Comparison of ENCODE assay signal across 8 cellular contexts in the genomic region with DNA sequence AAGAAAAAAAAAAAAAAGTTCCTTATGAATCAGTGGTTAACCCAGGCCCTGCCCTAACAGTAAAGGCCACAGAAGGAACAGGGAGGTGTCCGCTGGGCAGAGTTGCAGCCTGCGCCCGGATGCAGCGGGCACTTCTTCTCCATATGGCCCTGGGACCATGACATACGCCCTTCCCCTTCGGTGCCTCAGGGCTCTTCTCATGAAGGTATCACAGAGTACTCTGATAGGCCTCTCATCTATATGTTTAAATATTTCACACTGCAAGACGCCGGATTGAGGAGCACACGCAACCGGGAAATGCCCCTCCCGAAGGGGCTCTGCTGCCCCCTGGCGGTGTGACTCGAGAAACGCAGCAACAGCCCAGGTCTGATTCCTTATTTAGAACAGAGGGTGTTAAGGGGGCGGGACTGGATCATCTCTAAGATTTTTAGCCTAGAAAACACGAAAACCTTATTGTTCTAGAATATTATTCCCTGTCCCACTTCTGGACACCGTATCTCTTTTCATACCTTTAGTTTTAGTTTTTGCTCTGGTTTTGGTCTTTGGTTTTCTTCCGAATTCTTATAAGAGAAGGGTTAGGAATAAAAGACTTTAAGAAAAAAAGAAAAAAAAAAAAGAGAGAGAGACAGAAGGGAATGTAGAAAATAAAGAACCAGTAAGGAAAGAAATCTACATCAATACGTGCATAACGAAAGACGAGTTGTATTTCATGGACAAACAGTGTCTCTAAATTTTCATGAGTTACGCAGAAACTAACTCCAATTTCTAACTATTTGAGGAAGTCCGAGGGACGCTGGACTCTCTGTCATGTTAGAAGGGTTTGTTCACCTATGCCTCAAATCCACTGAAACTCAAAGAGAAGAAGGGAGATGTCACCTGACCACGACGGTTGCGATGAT. TPM values are rescaled to one million over a fixed set of nuclear protein-coding genes. Genes with fewer than 3 reads are reported as not detected.
DNase-seq lines count a peak whose midpoint lies in the region; ATAC-seq, FAIRE-seq and TF ChIP-seq lines count a peak whose summit lies in the region.

No MANE protein-coding gene starts in this region.

- no peaks in the 10 kb centered on the region for H3K9me3 Mint-ChIP-seq in WTC11

- TF ChIP-seq CTCF in WTC11 (IDR thresholded peaks at IDR 0.05) = peak; percentile 98
- peak; percentile 87 to 95 (median 91) for TF ChIP-seq CTCF in breast epithelium (IDR thresholded peaks at IDR 0.05)
- peak; percentile 86 to 98 (median 91) for TF ChIP-seq CTCF in keratinocyte (optimal IDR thresholded peaks at IDR 0.05 in 1 of 3, IDR thresholded peaks at IDR 0.05 in 1 of 3, conservative IDR thresholded peaks at IDR 0.05 in 1 of 3; ENCODE audit: extremely low read depth in 1 of 3, insufficient read depth in 2 of 3, low read length in 3 of 3)

- CTCF ChIA-PET in WTC11 (lab: Charles Lee) = interaction anchor here (0.7 kb wide), 1 partner anchor 525 kb away, joined by 3 read pairs; no protein-coding TSS in a partner anchor

- intact Hi-C loops in breast epithelium (cut with DNase I; ENCODE audit: low total_unique reads) = no loop called here

- no peaks in the 10 kb centered on the region for H3K9me3 ChIP-seq in breast epithelium
- H3K9me3 ChIP-seq in keratinocyte (ENCODE audit: control insufficient read depth, low read depth, low read length) = no peaks in the 10 kb centered on the region

- H3K27me3 ChIP-seq in breast epithelium = no peaks in the 10 kb centered on the region
- no peaks in the 10 kb centered on the region for H3K27me3 ChIP-seq in keratinocyte (ENCODE audit: control insufficient read depth, extremely low read depth, insufficient read depth, low read length)

- dilution Hi-C loops in keratinocyte (cut with MboI; ENCODE audit: extremely low pct_ligation_motif_present, low sequenced_read_pairs) = no loop called here

- H3K36me3 ChIP-seq in breast epithelium = no peaks in the 10 kb centered on the region
- H3K36me3 ChIP-seq in keratinocyte (ENCODE audit: control insufficient read depth in 2 of 2, extremely low read depth in 1 of 2, insufficient read depth in 2 of 2, low read length in 2 of 2) = peaks cover 16 to 19% of the 10 kb centered on the region in 2 experiments

- ATAC-seq in HG03045 (IDR thresholded peaks at IDR 0.05; ENCODE audit: unreplicated experiment) (peak; percentile 79), WTC11 (peak; percentile 88)

- H3K9me1 ChIP-seq in keratinocyte (ENCODE audit: control insufficient read depth, extremely low read depth, insufficient read depth, low read length) = peaks cover 2% of the 10 kb centered on the region

- H3K27ac Mint-ChIP-seq in WTC11 = peak overlapping the region; percentile 80

- H3K36me3 Mint-ChIP-seq in WTC11 = peaks cover 32% of the 10 kb centered on the region

- H3K27ac ChIP-seq in breast epithelium (no peak overlapping the region), keratinocyte (ENCODE audit: control insufficient read depth, insufficient read depth, low read length) (no peak overlapping the region)

- H3K4me1 ChIP-seq in breast epithelium (no peaks in the 10 kb centered on the region), keratinocyte (ENCODE audit: control insufficient read depth, extremely low read depth, insufficient read depth, low read length) (peaks cover 4% of the 10 kb centered on the region)

- POLR2A ChIA-PET in WTC11 (lab: Charles Lee) = interaction anchor here (0.8 kb wide), 1 partner anchor 12 kb away, joined by 3 read pairs; a partner anchor contains a TSS

- no peak overlapping the region for H3K4me2 ChIP-seq in keratinocyte (ENCODE audit: control insufficient read depth, extremely low read depth, insufficient read depth, low read depth, low read length)

- H3K4me3 ChIP-seq in breast epithelium (peak overlapping the region in 2 of 3 donors; percentile 7 to 18), keratinocyte (ENCODE audit: control insufficient read depth in 2 of 3, extremely low read depth in 1 of 3, insufficient read depth in 2 of 3, low read depth in 1 of 3, low read length in 3 of 3) (no peak overlapping the region)

- DNase-seq in NCI-H1417 (lab: John Stamatoyannopoulos, UW) = peak; percentile 56 to 83 (median 71)
- DNase-seq in NCI-H1417 treated with DMSO at 0.1 percent for 48 hours (lab: John Stamatoyannopoulos, UW) = no peak
- peak; percentile 44 for DNase-seq in NCI-H2196 treated with DMSO at 0.1 percent for 48 hours (lab: John Stamatoyannopoulos, UW; ENCODE audit: unreplicated experiment)
- DNase-seq in WTC11 (ENCODE audit: low spot score) = peak; percentile 88
- peak; percentile 63 to 84 for DNase-seq in breast epithelium (ENCODE audit: low spot score in 2 of 2)
- DNase-seq in keratinocyte (ENCODE audit: low read depth, low spot score) = no peak
- peak; percentile 88 for DNase-seq in stimulated activated CD4-positive, alpha-beta T cell treated with anti-CD3 and anti-CD28 coated beads, Interleukin-15, amount 100 ng/mL, for 24 hours

- H3K4me3 Mint-ChIP-seq in WTC11 = no peak overlapping the region

- H3K9ac ChIP-seq in keratinocyte (ENCODE audit: control insufficient read depth, extremely low read depth, insufficient read depth, low read length) = no peak overlapping the region

- peaks cover 20% of the 10 kb centered on the region for H3K4me1 Mint-ChIP-seq in WTC11

- FAIRE-seq in keratinocyte (lab: Jason Lieb, UNC) = no peak

- H3K27me3 Mint-ChIP-seq in WTC11 (ENCODE audit: low read depth) = no peaks in the 10 kb centered on the region

- no peak for TF ChIP-seq POLR2A in breast epithelium (IDR thresholded peaks at IDR 0.05)

- peak overlapping the region; percentile 6 for H2AFZ ChIP-seq in keratinocyte (ENCODE audit: control insufficient read depth, low read length)

- H4K20me1 ChIP-seq in keratinocyte (ENCODE audit: control insufficient read depth, extremely low read depth, insufficient read depth, low read length) = peaks cover 4% of the 10 kb centered on the region

- H3K79me2 ChIP-seq in keratinocyte (ENCODE audit: control insufficient read depth, insufficient read depth, low read length) = peaks cover 49% of the 10 kb centered on the region

TF ChIP-seq in WTC11, 78 proteins besides CTCF, POLR2A, EP300 and RAD21 (continues in another document):
- no peak for TF ChIP-seq SMAD4 (CRISPR knock-in tag; IDR thresholded peaks at IDR 0.05)
- TF ChIP-seq, protein P1, sequence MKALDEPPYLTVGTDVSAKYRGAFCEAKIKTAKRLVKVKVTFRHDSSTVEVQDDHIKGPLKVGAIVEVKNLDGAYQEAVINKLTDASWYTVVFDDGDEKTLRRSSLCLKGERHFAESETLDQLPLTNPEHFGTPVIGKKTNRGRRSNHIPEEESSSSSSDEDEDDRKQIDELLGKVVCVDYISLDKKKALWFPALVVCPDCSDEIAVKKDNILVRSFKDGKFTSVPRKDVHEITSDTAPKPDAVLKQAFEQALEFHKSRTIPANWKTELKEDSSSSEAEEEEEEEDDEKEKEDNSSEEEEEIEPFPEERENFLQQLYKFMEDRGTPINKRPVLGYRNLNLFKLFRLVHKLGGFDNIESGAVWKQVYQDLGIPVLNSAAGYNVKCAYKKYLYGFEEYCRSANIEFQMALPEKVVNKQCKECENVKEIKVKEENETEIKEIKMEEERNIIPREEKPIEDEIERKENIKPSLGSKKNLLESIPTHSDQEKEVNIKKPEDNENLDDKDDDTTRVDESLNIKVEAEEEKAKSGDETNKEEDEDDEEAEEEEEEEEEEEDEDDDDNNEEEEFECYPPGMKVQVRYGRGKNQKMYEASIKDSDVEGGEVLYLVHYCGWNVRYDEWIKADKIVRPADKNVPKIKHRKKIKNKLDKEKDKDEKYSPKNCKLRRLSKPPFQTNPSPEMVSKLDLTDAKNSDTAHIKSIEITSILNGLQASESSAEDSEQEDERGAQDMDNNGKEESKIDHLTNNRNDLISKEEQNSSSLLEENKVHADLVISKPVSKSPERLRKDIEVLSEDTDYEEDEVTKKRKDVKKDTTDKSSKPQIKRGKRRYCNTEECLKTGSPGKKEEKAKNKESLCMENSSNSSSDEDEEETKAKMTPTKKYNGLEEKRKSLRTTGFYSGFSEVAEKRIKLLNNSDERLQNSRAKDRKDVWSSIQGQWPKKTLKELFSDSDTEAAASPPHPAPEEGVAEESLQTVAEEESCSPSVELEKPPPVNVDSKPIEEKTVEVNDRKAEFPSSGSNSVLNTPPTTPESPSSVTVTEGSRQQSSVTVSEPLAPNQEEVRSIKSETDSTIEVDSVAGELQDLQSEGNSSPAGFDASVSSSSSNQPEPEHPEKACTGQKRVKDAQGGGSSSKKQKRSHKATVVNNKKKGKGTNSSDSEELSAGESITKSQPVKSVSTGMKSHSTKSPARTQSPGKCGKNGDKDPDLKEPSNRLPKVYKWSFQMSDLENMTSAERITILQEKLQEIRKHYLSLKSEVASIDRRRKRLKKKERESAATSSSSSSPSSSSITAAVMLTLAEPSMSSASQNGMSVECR (CRISPR knock-in tag; IDR thresholded peaks at IDR 0.05; ENCODE audit: borderline replicate concordance) = no peak
- TF ChIP-seq MYBL2 (CRISPR knock-in tag; IDR thresholded peaks at IDR 0.05) = no peak

RNA-seq across cellular contexts. Expression of a gene that starts 12.0 kb away (rescaled TPM):
- total RNA-seq in WTC11 (2021) (32.7 to 38.7 TPM (median 33.6 TPM) in 3 replicates), breast epithelium (10 to 100 TPM; 15.4 to 18.0 (median 17.6) TPM)
- polyA plus RNA-seq in keratinocyte = 15.5 to 29.7 TPM (median 20.8 TPM) in 3 replicates
- polyA plus RNA-seq in keratinocyte (2011; ENCODE audit: low read depth) = 24.8 TPM
- 7.7 and 7.9 TPM in 2 replicates for polyA plus RNA-seq in keratinocyte (2011; cell fraction: cytosol; rRNA removed)
- polyA plus RNA-seq in keratinocyte (2011; cell fraction: nucleus; rRNA removed) = 59.6 and 61.5 TPM in 2 replicates
- 13.1 and 32.3 TPM in 2 replicates for polyA plus RNA-seq in keratinocyte (2012; ENCODE audit: low replicate concordance)
- polyA minus RNA-seq in keratinocyte = 34.8 to 51.1 TPM (median 41.2 TPM) in 3 replicates
- polyA minus RNA-seq in keratinocyte (2011; cell fraction: cytosol; rRNA and poly(A)+ RNA removed) = 20.7 TPM
- 53.1 and 91.4 TPM in 2 replicates for polyA minus RNA-seq in keratinocyte (2011; cell fraction: nucleus; rRNA and poly(A)+ RNA removed)

RNA-seq across cellular contexts. Expression of a gene that starts 48.2 kb away (rescaled TPM):
- total RNA-seq in WTC11 (2021) (79.4 to 84.3 TPM (median 79.9 TPM) in 3 replicates), breast epithelium (100 to 1,000 TPM in 1 of 3 donors, 10 to 100 TPM in 2; 75.2 to 106 (median 81.7) TPM)
- 89.2 to 154 TPM (median 145 TPM) in 3 replicates for polyA plus RNA-seq in keratinocyte
- 86.1 TPM for polyA plus RNA-seq in keratinocyte (2011; ENCODE audit: low read depth)
- 108 and 144 TPM in 2 replicates for polyA plus RNA-seq in keratinocyte (2011; cell fraction: cytosol; rRNA removed)
- 74.9 and 80.3 TPM in 2 replicates for polyA plus RNA-seq in keratinocyte (2011; cell fraction: nucleus; rRNA removed)
- polyA plus RNA-seq in keratinocyte (2012; ENCODE audit: low replicate concordance) = 66.0 and 110 TPM in 2 replicates
- 101 to 126 TPM (median 103 TPM) in 3 replicates for polyA minus RNA-seq in keratinocyte
- 73.5 TPM for polyA minus RNA-seq in keratinocyte (2011; cell fraction: cytosol; rRNA and poly(A)+ RNA removed)
- 24.8 and 38.6 TPM in 2 replicates for polyA minus RNA-seq in keratinocyte (2011; cell fraction: nucleus; rRNA and poly(A)+ RNA removed)

Comparison
In these comparisons a context has a peak if more than half of its experiments do, and no peak if none do; other contexts are left out.
1. DNase-seq: peak in NCI-H1417 (3 of 3), NCI-H2196 treated with DMSO at 0.1 percent for 48 hours (single experiment), WTC11 (single experiment), breast epithelium (2 of 2) and stimulated activated CD4-positive, alpha-beta T cell treated with anti-CD3 and anti-CD28 coated beads, Interleukin-15, amount 100 ng/mL, for 24 hours (single experiment); none in NCI-H1417 treated with DMSO at 0.1 percent for 48 hours (single experiment) and keratinocyte (single experiment).
2. H3K4me3 ChIP-seq: peak in breast epithelium (2 of 3); none in keratinocyte (0 of 3).
3. Peak in every context shown above with its lines, with median percentiles within 50 percentile points of each other: CTCF ChIP-seq.